Comparison of ENCODE assay signal across 8 cellular contexts in genomic region chr4:139175647-139176298, GRCh38. TPM values are rescaled to one million over a fixed set of nuclear protein-coding genes. Genes with fewer than 3 reads are reported as not detected.
A peak's percentile ranks its signal among the peaks of the same experiment; 100 is the strongest.
DNase-seq lines count a peak whose midpoint lies in the region; ATAC-seq and TF ChIP-seq lines count a peak whose summit lies in the region.

No MANE protein-coding gene starts in this region.

- H4K20me1 ChIP-seq in DOHH2 (ENCODE audit: control insufficient read depth, insufficient read depth, low read depth, low read length) (no peaks in the 10 kb centered on the region), smooth muscle cell (ENCODE audit: low read depth) (peaks cover 44% of the 10 kb centered on the region)

- peaks cover 3% of the 10 kb centered on the region; the same call in 1 of the 2 replicates for H3K36me3 ChIP-seq in DOHH2 (ENCODE audit: control insufficient read depth, low read length)
- H3K36me3 ChIP-seq in iPS-15b (ENCODE audit: control insufficient read depth, insufficient read depth, low read length) = no peaks in the 10 kb centered on the region
- H3K36me3 ChIP-seq in smooth muscle cell (ENCODE audit: low read depth) = no peaks in the 10 kb centered on the region

- H3K4me1 ChIP-seq in DOHH2 (ENCODE audit: control insufficient read depth, low read length) = peaks cover 16% of the 10 kb centered on the region
- peaks cover 17% of the 10 kb centered on the region for H3K4me1 ChIP-seq in iPS-15b (ENCODE audit: control insufficient read depth, insufficient read depth, low read length)
- H3K4me1 ChIP-seq in smooth muscle cell (ENCODE audit: low read depth) = peaks cover 11% of the 10 kb centered on the region

- peak overlapping the region; percentile 88 for H3K4me3 Mint-ChIP-seq in activated naive CD8-positive, alpha-beta T cell treated with anti-CD3 and anti-CD28 coated beads for 36 hours

- H3K79me2 ChIP-seq in DOHH2 (ENCODE audit: control insufficient read depth, low read length) (no peaks in the 10 kb centered on the region), smooth muscle cell (ENCODE audit: low read depth) (peaks cover 45% of the 10 kb centered on the region)

- peak overlapping the region; percentile 88 for H2AFZ ChIP-seq in smooth muscle cell (ENCODE audit: low read depth)

- no peak overlapping the region for H3K27ac ChIP-seq in DOHH2 (ENCODE audit: low read depth, low read length)
- H3K27ac ChIP-seq in smooth muscle cell (ENCODE audit: low read depth) = peak overlapping the region; percentile 89

- no peaks in the 10 kb centered on the region for H3K9me3 ChIP-seq in DOHH2 (ENCODE audit: control insufficient read depth, insufficient read depth, low read length)
- no peaks in the 10 kb centered on the region for H3K9me3 ChIP-seq in iPS-15b (ENCODE audit: control insufficient read depth, insufficient read depth, low read length)
- H3K9me3 ChIP-seq in smooth muscle cell (replicated peaks; ENCODE audit: low read depth) = no peaks in the 10 kb centered on the region

- no peaks in the 10 kb centered on the region for H3K9me2 ChIP-seq in DOHH2 (replicated peaks; ENCODE audit: control insufficient read depth, low read length)

- no peak for DNase-seq in Jurkat, Clone E6-1 (ENCODE audit: low read depth, low spot score)
- DNase-seq in activated naive CD8-positive, alpha-beta T cell treated with anti-CD3 and anti-CD28 coated beads for 36 hours = no peak
- DNase-seq in smooth muscle cell (lab: John Stamatoyannopoulos, UW; ENCODE audit: unreplicated experiment) = no peak

- no peaks in the 10 kb centered on the region for H3K36me3 Mint-ChIP-seq in activated naive CD8-positive, alpha-beta T cell treated with anti-CD3 and anti-CD28 coated beads for 36 hours

- TF ChIP-seq CTCF in DOHH2 (IDR thresholded peaks at IDR 0.05; ENCODE audit: low read depth, low read length, poor library complexity, severe bottlenecking) (no peak), smooth muscle cell (IDR thresholded peaks at IDR 0.05; ENCODE audit: borderline replicate concordance, insufficient read depth, poor library complexity, severe bottlenecking) (no peak)

- H3F3A ChIP-seq in DOHH2 (ENCODE audit: control insufficient read depth, insufficient read depth) (peaks cover 5% of the 10 kb centered on the region), smooth muscle cell (ENCODE audit: low read depth) (peaks cover 7% of the 10 kb centered on the region)

- peaks cover 13% of the 10 kb centered on the region for H3K4me1 Mint-ChIP-seq in activated naive CD8-positive, alpha-beta T cell treated with anti-CD3 and anti-CD28 coated beads for 36 hours

- ATAC-seq in esophagus mucosa = no peak
- ATAC-seq in GM19452 (IDR thresholded peaks at IDR 0.05; ENCODE audit: unreplicated experiment) = no peak
- no peak for ATAC-seq in HG03095 (IDR thresholded peaks at IDR 0.05; ENCODE audit: unreplicated experiment)

- H3K9ac ChIP-seq in iPS-15b (ENCODE audit: low read depth, low read length) (peak overlapping the region; percentile 70), smooth muscle cell (ENCODE audit: low read depth) (peak overlapping the region; percentile 91)

- H3K4me2 ChIP-seq in DOHH2 (ENCODE audit: low read length) (peak overlapping the region; percentile 96), smooth muscle cell (peak overlapping the region; percentile 89)

- H3K9me3 Mint-ChIP-seq in activated naive CD8-positive, alpha-beta T cell treated with anti-CD3 and anti-CD28 coated beads for 36 hours = no peaks in the 10 kb centered on the region

- 2% methylated on average over 26 of the region's 26 CpGs for WGBS in smooth muscle cell (ENCODE audit: low lambda C conversion rate)

- H3K4me3 ChIP-seq in DOHH2 (ENCODE audit: low read length) = peak overlapping the region; percentile 89
- H3K4me3 ChIP-seq in Jurkat, Clone E6-1 (ENCODE audit: low read length) = peak overlapping the region; percentile 73
- peak overlapping the region; percentile 89 for H3K4me3 ChIP-seq in iPS-15b (ENCODE audit: low read depth, low read length)
- peak overlapping the region; percentile 96 for H3K4me3 ChIP-seq in smooth muscle cell

- no peak overlapping the region for H3K27ac Mint-ChIP-seq in activated naive CD8-positive, alpha-beta T cell treated with anti-CD3 and anti-CD28 coated beads for 36 hours

- peaks cover 22% of the 10 kb centered on the region for H3K27me3 Mint-ChIP-seq in activated naive CD8-positive, alpha-beta T cell treated with anti-CD3 and anti-CD28 coated beads for 36 hours

- H3K27me3 ChIP-seq in DOHH2 (ENCODE audit: control insufficient read depth, low read length) (peaks cover 57% of the 10 kb centered on the region), iPS-15b (ENCODE audit: control insufficient read depth, insufficient read depth, low read length) (peaks cover 2% of the 10 kb centered on the region), smooth muscle cell (ENCODE audit: low read depth) (no peaks in the 10 kb centered on the region)

RNA-seq across cellular contexts. Expression of gene ELF2, which starts 1.2 kb away (rescaled TPM):
- 22.5 TPM for polyA plus RNA-seq in Jurkat, Clone E6-1 (2012; ENCODE audit: insufficient read depth, insufficient read length)
- total RNA-seq in activated naive CD8-positive, alpha-beta T cell treated with anti-CD3 and anti-CD28 coated beads for 36 hours = 10 to 100 TPM; 23.4 TPM
- 37.2 and 39.8 TPM in 2 replicates for total RNA-seq in smooth muscle cell
- 24.2 and 26.1 TPM in 2 replicates for polyA plus RNA-seq in smooth muscle cell
- 23.8 TPM for total RNA-seq in esophagus mucosa
